ENCODE assay signal across 8 cellular contexts in the genomic region with DNA sequence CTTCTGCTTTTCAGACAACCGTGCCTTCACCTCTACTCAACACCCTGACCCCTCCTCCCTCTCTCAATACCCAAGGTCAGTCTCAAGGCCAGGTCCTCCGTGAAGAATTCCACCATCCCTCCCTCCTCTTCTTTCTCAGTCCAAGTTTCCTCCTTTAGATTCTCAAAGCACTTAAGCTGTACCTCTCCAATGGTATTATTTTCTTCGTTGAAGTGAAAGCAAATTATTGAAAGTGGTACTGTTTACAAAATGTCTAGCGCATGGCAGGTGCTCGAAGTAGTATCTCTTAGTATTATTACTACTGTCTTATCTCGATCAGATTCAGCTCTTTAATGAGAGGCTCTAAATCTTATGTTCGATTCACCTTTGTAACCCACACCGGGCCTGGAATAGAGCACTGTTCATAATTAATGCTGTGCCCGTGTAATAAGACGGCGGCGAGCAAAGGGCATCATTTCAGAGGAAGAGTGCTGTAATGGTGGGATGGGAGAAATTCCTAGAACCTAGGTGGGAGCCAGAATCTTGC. TPM values are rescaled to one million over a fixed set of nuclear protein-coding genes. Genes with fewer than 3 reads are reported as not detected.
DNase-seq lines count a peak whose midpoint lies in the region; ATAC-seq and TF ChIP-seq lines count a peak whose summit lies in the region.

No MANE protein-coding gene starts in this region.

- no TSS peak for BruUV-seq in Panc1 (replicated peaks; lab: Mats Ljungman, UMichigan)

- 14 to 17% methylated on average over 12 of the region's 12 CpGs for WGBS in esophagus squamous epithelium, 2 donors
- WGBS in psoas muscle, 3 donors: 16 to 18% (median 17%) methylated on average over 12 of the region's 12 CpGs

- no peaks in the 10 kb centered on the region for H3K27me3 ChIP-seq in Panc1 (ENCODE audit: control insufficient read depth, insufficient read depth, low read length)
- H3K27me3 ChIP-seq in esophagus squamous epithelium: no peaks in the 10 kb centered on the region
- no peaks in the 10 kb centered on the region for H3K27me3 ChIP-seq in psoas muscle (ENCODE audit: insufficient read depth in 3 of 3, low read length in 2 of 3)

- DNase-seq in Panc1 (ENCODE audit: low read depth, low spot score): no peak
- DNase-seq in esophagus squamous epithelium (lab: John Stamatoyannopoulos, UW): no peak
- DNase-seq in psoas muscle: no peak
- no peak for DNase-seq in glomerular visceral epithelial cell (ENCODE audit: extremely low spot score)
- no peak for DNase-seq in SHP77 (lab: John Stamatoyannopoulos, UW)
- DNase-seq in sciatic nerve (ENCODE audit: low spot score): no peak
- DNase-seq in NCI-H510A (lab: John Stamatoyannopoulos, UW): no peak

- TF ChIP-seq CTCF in Panc1 (IDR thresholded peaks at IDR 0.05) (no peak), esophagus squamous epithelium (IDR thresholded peaks at IDR 0.05) (no peak), psoas muscle (IDR thresholded peaks at IDR 0.05) (no peak)

- no peaks in the 10 kb centered on the region; the same call in 1 of the 2 replicates for H3K36me3 ChIP-seq in Panc1 (ENCODE audit: control insufficient read depth, insufficient read depth, low read length)
- H3K36me3 ChIP-seq in esophagus squamous epithelium: no peaks in the 10 kb centered on the region
- H3K36me3 ChIP-seq in psoas muscle (ENCODE audit: insufficient read depth in 1 of 2, low read depth in 1 of 2): peaks cover 0 to 2% of the 10 kb centered on the region in 2 donors

- TF ChIP-seq POLR2A in GM18505 (IDR thresholded peaks at IDR 0.05; ENCODE audit: borderline replicate concordance, extremely low read depth, insufficient read depth, insufficient read length): no peak
- no peak for TF ChIP-seq POLR2A in esophagus squamous epithelium (IDR thresholded peaks at IDR 0.05)

- H3K4me1 ChIP-seq in Panc1 (ENCODE audit: control insufficient read depth, insufficient read depth, low read length): peaks cover 24% of the 10 kb centered on the region
- peaks cover 16 to 45% (median 21%) of the 10 kb centered on the region in 3 donors for H3K4me1 ChIP-seq in esophagus squamous epithelium
- H3K4me1 ChIP-seq in psoas muscle: peaks cover 19% of the 10 kb centered on the region

- H3K27ac ChIP-seq in Panc1 (ENCODE audit: low read length) (peak overlapping the region; percentile 89), esophagus squamous epithelium (peak overlapping the region; percentile 90 to 98 (median 98)), psoas muscle (peak overlapping the region; percentile 90)

- intact Hi-C loops in Panc1 (cut with micrococcal nuclease; ENCODE audit: unreplicated experiment): no loop called here
- intact Hi-C loops in esophagus squamous epithelium (cut with DNase I): no loop called here
- intact Hi-C loops in psoas muscle (cut with DNase I): no loop called here
- intact Hi-C loops in sciatic nerve (cut with DNase I): no loop called here

- H3K9me3 ChIP-seq in Panc1 (ENCODE audit: control insufficient read depth, insufficient read depth, low read depth, low read length) (no peaks in the 10 kb centered on the region), esophagus squamous epithelium (no peaks in the 10 kb centered on the region), psoas muscle (no peaks in the 10 kb centered on the region)

- POLR2A ChIA-PET in Panc1 (lab: Charles Lee): interaction anchor here (0.9 to 1.6 kb wide), 4 partner anchors 12 to 37 kb away, joined by 3 to 5 read pairs (median 3); a partner anchor contains a TSS

- in situ Hi-C loops in Panc1 (cut with HindIII; ENCODE audit: low pct_unique_long_range_greater_than_20kb, low sequenced_read_pairs): no loop called here

- H3K4me3 ChIP-seq in Panc1 (ENCODE audit: low read depth in 2 of 2, low read length in 2 of 2): peak overlapping the region; percentile 61 to 90
- H3K4me3 ChIP-seq in esophagus squamous epithelium: peak overlapping the region; percentile 84 to 98 (median 96)
- peak overlapping the region; percentile 79 for H3K4me3 ChIP-seq in psoas muscle

- ATAC-seq in GM18505 (IDR thresholded peaks at IDR 0.05; ENCODE audit: unreplicated experiment) (peak; percentile 0), Panc1 (peak; percentile 23), psoas muscle (peak in 2 of 4 donors; percentile 5 to 36), sciatic nerve (no peak)

- CTCF ChIA-PET in Panc1 (lab: Charles Lee): no interaction called here

RNA-seq across cellular contexts. Expression of a gene that starts 0.6 kb away (rescaled TPM):
- total RNA-seq in Panc1 (2021; ENCODE audit: unreplicated experiment) (33.1 TPM), esophagus squamous epithelium (10 to 100 TPM; 17.4 to 38.5 (median 26.9) TPM), psoas muscle (10 to 100 TPM; 17.3 to 24.6 (median 18.8) TPM), sciatic nerve (40.9 TPM)
- 14.2 TPM for polyA plus RNA-seq in Panc1 (2012; ENCODE audit: insufficient read length)
- polyA plus RNA-seq in psoas muscle: 10 to 100 TPM in 2 of 3 donors, 1 to 10 TPM in 1; 7.5 to 27.3 (median 11.3) TPM

RNA-seq across cellular contexts. Expression of a gene that starts 36.9 kb away (rescaled TPM):
- total RNA-seq in Panc1 (2021; ENCODE audit: unreplicated experiment) (60.1 TPM), esophagus squamous epithelium (10 to 100 TPM; 17.9 to 37.7 (median 28.0) TPM), psoas muscle (10 to 100 TPM in 2 of 4 donors, 1 to 10 TPM in 2; 4.6 to 26.0 (median 14.8) TPM), sciatic nerve (30.8 TPM)
- 50.2 TPM for polyA plus RNA-seq in Panc1 (2012; ENCODE audit: insufficient read length)
- polyA plus RNA-seq in psoas muscle: 10 to 100 TPM; 13.3 to 19.4 (median 18.7) TPM
